ENCODE assay signal across 9 cellular contexts in the genomic region with DNA sequence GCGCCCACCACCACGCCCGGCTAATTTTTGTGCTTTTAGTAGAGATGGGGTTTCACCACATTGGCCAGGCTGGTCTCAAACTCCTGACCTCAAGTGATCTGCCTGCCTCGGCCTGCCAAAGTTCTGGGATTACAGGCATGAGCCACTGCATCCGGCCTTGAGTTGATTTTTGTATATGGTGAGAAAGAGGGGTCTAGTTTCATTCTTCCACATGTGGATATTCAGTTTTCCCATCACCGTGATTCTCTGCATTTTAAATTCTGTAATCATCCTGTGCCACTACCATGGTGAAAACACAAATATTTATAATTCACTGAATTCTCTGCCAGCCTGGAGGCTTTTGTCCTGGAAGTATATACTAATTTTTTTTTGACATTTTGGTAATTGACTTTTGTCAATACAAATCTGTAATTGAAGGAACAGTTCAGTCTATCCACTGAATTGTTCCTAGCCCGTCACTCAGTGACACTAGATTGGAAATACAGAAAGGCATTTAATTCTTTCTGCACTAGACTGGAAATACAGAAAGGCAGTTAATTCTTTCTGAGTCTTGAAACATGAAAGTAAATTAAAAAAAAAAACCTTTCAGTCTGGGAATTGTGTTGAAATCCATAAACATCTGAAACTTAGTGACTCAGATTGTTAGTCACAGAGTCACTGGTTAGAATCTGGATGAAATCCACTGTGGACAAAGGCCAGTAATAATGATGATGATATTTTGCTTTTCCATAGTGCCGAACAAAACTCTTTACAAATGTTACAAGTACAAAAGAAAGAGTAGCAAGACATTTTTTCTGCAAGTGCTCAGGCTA. TPM values are rescaled to one million over a fixed set of nuclear protein-coding genes. Genes with fewer than 3 reads are reported as not detected.
DNase-seq lines count a peak whose midpoint lies in the region; ATAC-seq and TF ChIP-seq lines count a peak whose summit lies in the region.
"Had no signal": no experiment of that assay in that cellular context is flagged by ENCODE, and none has a peak within 500 bp of the region (broad histone marks: within the 10 kb centered on the region; RNA-seq: fewer than 3 reads in every experiment).

No MANE protein-coding gene starts in this region.

- H3K9me3 ChIP-seq in right atrium auricular region (no peaks in the 10 kb centered on the region), skeletal muscle satellite cell (replicated peaks; ENCODE audit: low read length) (no peaks in the 10 kb centered on the region)
- H3K9me3 ChIP-seq: neutrophil had no signal

- ATAC-seq in stimulated activated memory B cell treated with anti-CD40 and anti-IgM and Interleukin-4, amounts not matched to agents 10 μg/mL and 1 μg/mL and 100 μg/mL, for 72 hours: no peak
- ATAC-seq in activated T-helper 17 cell treated with anti-CD3 and anti-CD28 coated beads, Interleukin-2, amount 50 U/mL, for 72 hours (replicated peaks): no peak

- peak overlapping the region in 4 of 5 experiments; percentile 21 to 81 (median 70) for H3K4me3 Mint-ChIP-seq in brain
- no peak overlapping the region for H3K4me3 Mint-ChIP-seq in stimulated activated memory B cell treated with anti-CD40 and anti-IgM and Interleukin-4, amounts not matched to agents 10 μg/mL and 1 μg/mL and 100 μg/mL, for 72 hours
- no peak overlapping the region for H3K4me3 Mint-ChIP-seq in activated T-helper 17 cell treated with anti-CD3 and anti-CD28 coated beads, Interleukin-2, amount 50 U/mL, for 72 hours

- peaks cover 56% of the 10 kb centered on the region for H3K4me1 Mint-ChIP-seq in brain
- H3K4me1 Mint-ChIP-seq in stimulated activated memory B cell treated with anti-CD40 and anti-IgM and Interleukin-4, amounts not matched to agents 10 μg/mL and 1 μg/mL and 100 μg/mL, for 72 hours: peaks cover 9% of the 10 kb centered on the region
- H3K4me1 Mint-ChIP-seq in activated T-helper 17 cell treated with anti-CD3 and anti-CD28 coated beads, Interleukin-2, amount 50 U/mL, for 72 hours: peaks cover 5% of the 10 kb centered on the region

- H3K36me3 Mint-ChIP-seq in brain: no peaks in the 10 kb centered on the region
- no peaks in the 10 kb centered on the region for H3K36me3 Mint-ChIP-seq in stimulated activated memory B cell treated with anti-CD40 and anti-IgM and Interleukin-4, amounts not matched to agents 10 μg/mL and 1 μg/mL and 100 μg/mL, for 72 hours
- H3K36me3 Mint-ChIP-seq in activated T-helper 17 cell treated with anti-CD3 and anti-CD28 coated beads, Interleukin-2, amount 50 U/mL, for 72 hours (ENCODE audit: low read depth): no peaks in the 10 kb centered on the region

- no peaks in the 10 kb centered on the region for H3K9me3 Mint-ChIP-seq in brain
- no peaks in the 10 kb centered on the region for H3K9me3 Mint-ChIP-seq in stimulated activated memory B cell treated with anti-CD40 and anti-IgM and Interleukin-4, amounts not matched to agents 10 μg/mL and 1 μg/mL and 100 μg/mL, for 72 hours
- H3K9me3 Mint-ChIP-seq in activated T-helper 17 cell treated with anti-CD3 and anti-CD28 coated beads, Interleukin-2, amount 50 U/mL, for 72 hours: no peaks in the 10 kb centered on the region

- H3K27ac ChIP-seq in right atrium auricular region: peak overlapping the region; percentile 58 to 81
- H3K27ac ChIP-seq: neutrophil had no signal

- no peaks in the 10 kb centered on the region for H3K27me3 ChIP-seq in right atrium auricular region
- no peaks in the 10 kb centered on the region for H3K27me3 ChIP-seq in skeletal muscle satellite cell (ENCODE audit: control insufficient read depth, insufficient read depth, low read length)

- peak overlapping the region; percentile 86 to 98 (median 93) for H3K27ac Mint-ChIP-seq in brain
- H3K27ac Mint-ChIP-seq in stimulated activated memory B cell treated with anti-CD40 and anti-IgM and Interleukin-4, amounts not matched to agents 10 μg/mL and 1 μg/mL and 100 μg/mL, for 72 hours: no peak overlapping the region
- no peak overlapping the region for H3K27ac Mint-ChIP-seq in activated T-helper 17 cell treated with anti-CD3 and anti-CD28 coated beads, Interleukin-2, amount 50 U/mL, for 72 hours

- no peak for TF ChIP-seq CTCF in brain (conservative IDR thresholded peaks at IDR 0.05)
- no peak for TF ChIP-seq CTCF in right atrium auricular region (IDR thresholded peaks at IDR 0.05)

- DNase-seq in H4 (ENCODE audit: low spot score) (peak; percentile 71), right atrium auricular region (ENCODE audit: low spot score) (no peak), NCI-H146 (lab: John Stamatoyannopoulos, UW) (no peak)
- no peak for DNase-seq in activated effector memory CD4-positive, alpha-beta T cell treated with Interleukin-2 at 50 U/mL for 16 hours

- H3K4me2 ChIP-seq in skeletal muscle satellite cell (ENCODE audit: low read length): peak overlapping the region; percentile 74

- H3K27me3 Mint-ChIP-seq in brain: no peaks in the 10 kb centered on the region
- no peaks in the 10 kb centered on the region for H3K27me3 Mint-ChIP-seq in stimulated activated memory B cell treated with anti-CD40 and anti-IgM and Interleukin-4, amounts not matched to agents 10 μg/mL and 1 μg/mL and 100 μg/mL, for 72 hours
- no peaks in the 10 kb centered on the region for H3K27me3 Mint-ChIP-seq in activated T-helper 17 cell treated with anti-CD3 and anti-CD28 coated beads, Interleukin-2, amount 50 U/mL, for 72 hours

- H3K36me3 ChIP-seq in right atrium auricular region (no peaks in the 10 kb centered on the region), skeletal muscle satellite cell (ENCODE audit: insufficient read depth, low read length) (no peaks in the 10 kb centered on the region)
- H3K36me3 ChIP-seq: neutrophil had no signal

- H3K4me1 ChIP-seq in right atrium auricular region (peaks cover 0 to 22% of the 10 kb centered on the region in 2 donors), skeletal muscle satellite cell (ENCODE audit: control insufficient read depth, insufficient read depth, low read length) (peaks cover 49% of the 10 kb centered on the region)

- H3K4me3 ChIP-seq in right atrium auricular region (no peak overlapping the region), skeletal muscle satellite cell (ENCODE audit: low read length) (peak overlapping the region; percentile 48)

- H3K9ac ChIP-seq in skeletal muscle satellite cell (ENCODE audit: low read depth, low read length): peak overlapping the region; percentile 79

RNA-seq across cellular contexts. Expression of a gene that starts 5.4 kb away (rescaled TPM):
- 18.3 and 22.8 TPM in 2 replicates for total RNA-seq in H4 (2014; rRNA removed; shearing (Covaris generic))
- 30.7 TPM for polyA plus RNA-seq in brain (ENCODE audit: insufficient read depth, low read depth, low replicate concordance)
- total RNA-seq in right atrium auricular region: 1 to 10 TPM; 4.0 to 5.6 TPM
- total RNA-seq in skeletal muscle satellite cell (2012; rRNA removed): 4.2 and 8.1 TPM in 2 replicates
- under 1 TPM; 0.58 to 0.77 TPM for total RNA-seq in activated T-helper 17 cell treated with anti-CD3 and anti-CD28 coated beads, Interleukin-2, amount 50 U/mL, for 72 hours

RNA-seq across cellular contexts. Expression of a gene that starts 58.1 kb away (rescaled TPM):
- not detected in 2 replicates for total RNA-seq in H4 (2014; rRNA removed; shearing (Covaris generic))
- 1.6 TPM for polyA plus RNA-seq in brain (ENCODE audit: insufficient read depth, low read depth, low replicate concordance)
- not detected for total RNA-seq in right atrium auricular region
- total RNA-seq in skeletal muscle satellite cell (2012; rRNA removed): under 0.01 TPM in 1 of 2 replicates, not detected in the other
- total RNA-seq in activated T-helper 17 cell treated with anti-CD3 and anti-CD28 coated beads, Interleukin-2, amount 50 U/mL, for 72 hours: under 1 TPM in 1 of 2 donors, not detected in 1; 0.45 TPM

RNA-seq across cellular contexts. Expression of a gene that starts 58.6 kb away (rescaled TPM):
- total RNA-seq in H4 (2014; rRNA removed; shearing (Covaris generic)): 3.2 and 3.5 TPM in 2 replicates
- polyA plus RNA-seq in brain (ENCODE audit: insufficient read depth, low read depth, low replicate concordance): 5.3 TPM
- 1 to 10 TPM; 1.1 to 2.1 TPM for total RNA-seq in right atrium auricular region
- 3.5 and 4.2 TPM in 2 replicates for total RNA-seq in skeletal muscle satellite cell (2012; rRNA removed)
- 1 to 10 TPM; 4.7 to 5.1 TPM for total RNA-seq in activated T-helper 17 cell treated with anti-CD3 and anti-CD28 coated beads, Interleukin-2, amount 50 U/mL, for 72 hours

Comparison
In these comparisons a context has a peak if more than half of its experiments do, and no peak if none do; other contexts are left out.
1. H3K27ac Mint-ChIP-seq: peak in brain (5 of 5); none in stimulated activated memory B cell treated with anti-CD40 and anti-IgM and Interleukin-4, amounts not matched to agents 10 μg/mL and 1 μg/mL and 100 μg/mL, for 72 hours (single experiment) and activated T-helper 17 cell treated with anti-CD3 and anti-CD28 coated beads, Interleukin-2, amount 50 U/mL, for 72 hours (single experiment).
2. H3K4me3 Mint-ChIP-seq: peak in brain (4 of 5); none in stimulated activated memory B cell treated with anti-CD40 and anti-IgM and Interleukin-4, amounts not matched to agents 10 μg/mL and 1 μg/mL and 100 μg/mL, for 72 hours (single experiment) and activated T-helper 17 cell treated with anti-CD3 and anti-CD28 coated beads, Interleukin-2, amount 50 U/mL, for 72 hours (single experiment).